8 cellular contexts compared by ENCODE assay signal in genomic region chr6:41547799-41548097, GRCh38. TPM values are rescaled to one million over a fixed set of nuclear protein-coding genes. Genes with fewer than 3 reads are reported as not detected.
DNase-seq lines count a peak whose midpoint lies in the region; ATAC-seq, FAIRE-seq and TF ChIP-seq lines count a peak whose summit lies in the region.

No MANE protein-coding gene starts in this region.

- no peak for FAIRE-seq in GM19239 (lab: Jason Lieb, UNC)

- H3K4me3 ChIP-seq in GM06990 (replicated peaks; ENCODE audit: low read depth, low read length) (peak overlapping the region; percentile 97), heart left ventricle (peak overlapping the region; percentile 51 to 97 (median 80)), retinal pigment epithelial cell (ENCODE audit: low read length) (peak overlapping the region; percentile 93)

- intact Hi-C loops in heart left ventricle (cut with DNase I), result loop anchor here in 4 of 10 donors (5.0 kb wide), 4 partner anchors 35 to 125 kb away; no protein-coding TSS in a partner anchor

- peaks cover 4 to 58% (median 27%) of the 10 kb centered on the region in 12 donors for H3K4me1 ChIP-seq in heart left ventricle

- WGBS in heart left ventricle, 4 donors, result 3 to 15% (median 14%) methylated on average over 18 to 21 of the region's 21 CpGs; no CpG with 5 or more reads in 1 of the 4 donors

- ATAC-seq in heart left ventricle, result no peak
- ATAC-seq in HG02588 (IDR thresholded peaks at IDR 0.05; ENCODE audit: unreplicated experiment), result no peak

- DNase-seq in GM06990 (ENCODE audit: extremely low read depth, insufficient read length) (no peak), heart left ventricle (peak in 1 of 5 donors; percentile 48), retinal pigment epithelial cell (ENCODE audit: low read depth) (no peak), HPDE6-E6E7 (ENCODE audit: extremely low spot score) (no peak), GM19239 (ENCODE audit: insufficient read length, low spot score) (no peak), NCI-H1417 (lab: John Stamatoyannopoulos, UW) (no peak)

- H3K27ac ChIP-seq in VCaP (peak overlapping the region; percentile 91; the same call in 1 of the 2 replicates), heart left ventricle (peak overlapping the region in 6 of 12 donors; percentile 68 to 89 (median 82))

- H3K27me3 ChIP-seq in GM06990 (replicated peaks; ENCODE audit: control insufficient read depth, insufficient read depth, low read length) (no peaks in the 10 kb centered on the region), heart left ventricle (peaks cover 0 to 20% (median 0%) of the 10 kb centered on the region in 9 donors)

- no peak for TF ChIP-seq POLR2A in heart left ventricle (IDR thresholded peaks at IDR 0.05)

- H3K36me3 ChIP-seq in GM06990 (ENCODE audit: control insufficient read depth, insufficient read depth, low read length) (peaks cover 14% of the 10 kb centered on the region), heart left ventricle (peaks cover 0 to 6% (median 0%) of the 10 kb centered on the region in 9 donors)

- no peaks in the 10 kb centered on the region for H3K9me3 ChIP-seq in heart left ventricle

- TF ChIP-seq CTCF in GM06990 (IDR thresholded peaks at IDR 0.05; ENCODE audit: insufficient read depth, low read length, poor library complexity, severe bottlenecking) (no peak), VCaP (conservative IDR thresholded peaks at IDR 0.05) (no peak), heart left ventricle (IDR thresholded peaks at IDR 0.05) (no peak), retinal pigment epithelial cell (conservative IDR thresholded peaks at IDR 0.05; ENCODE audit: low read depth, low read length) (no peak)

RNA-seq across cellular contexts. Expression of gene FOXP4, which starts 1.6 kb away (rescaled TPM):
- 10 to 100 TPM; 11.3 to 22.5 (median 16.0) TPM for total RNA-seq in heart left ventricle
- 10 to 100 TPM; 10.9 to 17.9 TPM for polyA plus RNA-seq in heart left ventricle
